10 cellular contexts compared by ENCODE assay signal in the genomic region with DNA sequence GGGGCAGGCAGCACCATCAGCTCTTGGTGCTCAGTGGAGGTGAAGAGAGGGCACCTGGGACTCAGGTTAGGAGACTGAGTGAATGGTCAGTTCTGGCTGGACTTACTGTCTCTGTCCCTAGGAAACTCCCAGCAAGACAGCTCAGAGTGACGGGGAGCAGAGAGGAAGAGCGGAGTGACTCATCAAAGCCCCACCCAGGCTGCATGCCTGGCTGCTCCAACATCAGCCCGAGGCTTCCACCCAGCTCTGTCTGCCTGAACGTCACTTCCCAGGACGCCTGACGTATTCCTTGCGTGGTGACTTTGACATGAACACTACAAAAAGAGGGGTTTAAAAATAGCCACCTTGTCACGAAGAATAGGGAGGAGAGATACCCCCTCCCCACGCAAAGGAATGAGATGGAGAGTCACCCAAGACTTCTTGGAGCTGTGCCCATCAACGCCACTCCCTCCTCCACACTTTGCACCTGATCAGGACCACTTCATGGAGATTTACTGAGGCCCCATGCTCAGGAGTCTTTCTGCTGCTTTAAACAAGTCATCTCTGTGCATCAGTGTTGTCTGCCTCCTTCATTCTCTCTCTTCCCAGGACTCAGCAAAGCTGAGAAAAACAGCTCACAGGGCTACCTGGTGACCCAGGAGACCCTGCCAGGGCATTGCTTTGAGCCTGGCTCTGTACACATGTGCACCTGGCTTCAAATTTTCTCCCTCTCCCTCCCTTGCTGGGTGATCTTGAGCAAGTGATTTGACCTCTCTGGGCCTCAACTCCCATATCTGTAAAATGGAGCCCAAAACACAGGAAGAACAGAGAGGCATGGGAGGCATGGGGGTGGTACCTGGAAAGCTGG.
DNase-seq lines count a peak whose midpoint lies in the region; ATAC-seq and TF ChIP-seq lines count a peak whose summit lies in the region.
"Had no signal": no experiment of that assay in that cellular context is flagged by ENCODE, and none has a peak within 500 bp of the region (broad histone marks: within the 10 kb centered on the region; RNA-seq: fewer than 3 reads in every experiment).

No MANE protein-coding gene starts in this region.

- no peak for TF ChIP-seq POLR2A in lower leg skin (IDR thresholded peaks at IDR 0.05)

- peak; percentile 34 for DNase-seq in NOMO-1 treated with DMSO at 0.1 percent for 48 hours (lab: John Stamatoyannopoulos, UW; ENCODE audit: unreplicated experiment)
- no peak for DNase-seq in NOMO-1 treated with dmso at 0.1 percent for 144 hours (lab: John Stamatoyannopoulos, UW; ENCODE audit: unreplicated experiment)
- peak; percentile 92 for DNase-seq in choroid plexus epithelial cell (ENCODE audit: low read depth)
- peak; percentile 84 to 93 for DNase-seq in lower leg skin (ENCODE audit: low spot score in 2 of 2)
- no peak for DNase-seq in cerebellar nuclear complex (lab: John Stamatoyannopoulos, UW)
- no peak for DNase-seq in activated gamma-delta T cell (lab: John Stamatoyannopoulos, UW)
- DNase-seq in stimulated activated CD4-positive, alpha-beta T cell treated with anti-CD3 and anti-CD28 coated beads, Interleukin-1b, Interleukin-23, amount 100 ng/mL, for 48 hours, result no peak
- DNase-seq: CD4-positive, CD25-positive, alpha-beta regulatory T cell had no signal

- intact Hi-C loops in lower leg skin (cut with DNase I; ENCODE audit: low total_unique reads), result no loop called here

- ATAC-seq in GM18498 (IDR thresholded peaks at IDR 0.05; ENCODE audit: unreplicated experiment), result no peak

- H3K4me3 ChIP-seq in choroid plexus epithelial cell (ENCODE audit: low read depth, low read length), result peak overlapping the region; percentile 15
- H3K4me3 ChIP-seq in lower leg skin (ENCODE audit: low read depth, poor library complexity, severe bottlenecking), result no peak overlapping the region
- H3K4me3 ChIP-seq: SK-N-MC had no signal

- TF ChIP-seq CTCF in choroid plexus epithelial cell (conservative IDR thresholded peaks at IDR 0.05; ENCODE audit: low read depth, low read length) (no peak), lower leg skin (IDR thresholded peaks at IDR 0.05) (no peak)

- WGBS in lower leg skin, 2 donors, result 8 to 15% methylated on average over 10 of the region's 10 CpGs

Comparison
In these comparisons a context has a peak if more than half of its experiments do, and no peak if none do; other contexts are left out.
1. DNase-seq: peak in NOMO-1 treated with DMSO at 0.1 percent for 48 hours (single experiment), choroid plexus epithelial cell (single experiment) and lower leg skin (2 of 2); none in NOMO-1 treated with dmso at 0.1 percent for 144 hours (single experiment), cerebellar nuclear complex (0 of 2), activated gamma-delta T cell (single experiment) and stimulated activated CD4-positive, alpha-beta T cell treated with anti-CD3 and anti-CD28 coated beads, Interleukin-1b, Interleukin-23, amount 100 ng/mL, for 48 hours (single experiment).